In the genomic region with DNA sequence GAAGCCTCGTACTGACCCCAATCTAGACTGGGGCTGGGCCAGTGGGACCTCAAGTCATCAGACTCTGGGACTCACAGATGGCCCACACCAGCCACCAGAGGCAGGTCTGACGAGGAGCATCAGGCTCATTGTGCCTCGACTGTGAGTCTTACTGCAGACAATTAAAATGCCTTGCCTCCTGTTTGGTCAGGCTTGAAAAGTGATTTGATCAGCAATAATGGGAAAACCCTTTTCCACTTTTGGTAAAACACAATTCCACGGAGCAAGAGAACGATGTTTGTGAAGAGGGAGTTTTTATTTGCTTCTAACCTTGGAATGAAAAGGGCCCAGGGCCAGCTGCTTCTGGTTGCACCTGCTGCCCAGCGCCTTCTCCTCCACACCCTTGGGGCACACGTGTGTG, we compare ENCODE assay signal across 19 cellular contexts. TPM values are rescaled to one million over a fixed set of nuclear protein-coding genes. Genes with fewer than 3 reads are reported as not detected.
A peak's percentile ranks its signal among the peaks of the same experiment; 100 is the strongest.
DNase-seq lines count a peak whose midpoint lies in the region; ATAC-seq, FAIRE-seq and TF ChIP-seq lines count a peak whose summit lies in the region.
"Had no signal": no experiment of that assay in that cellular context is flagged by ENCODE, and none has a peak within 500 bp of the region (broad histone marks: within the 10 kb centered on the region; RNA-seq: fewer than 3 reads in every experiment).

No MANE protein-coding gene starts in this region.

- H3K4me2 ChIP-seq in HepG2 (ENCODE audit: low read depth, low read length): no peak overlapping the region
- H3K4me2 ChIP-seq: KMS-11 had no signal

- TF ChIP-seq POLR2A in HepG2 (IDR thresholded peaks at IDR 0.05; ENCODE audit: insufficient read depth in 1 of 2, low read depth in 2 of 2, low read length in 2 of 2): no peak
- TF ChIP-seq POLR2A in right lobe of liver (IDR thresholded peaks at IDR 0.05): no peak

- no peak for TF ChIP-seq EP300 in HepG2 (IDR thresholded peaks at IDR 0.05; ENCODE audit: low read depth in 2 of 2, low read length in 2 of 2)
- no peak for TF ChIP-seq EP300 in HepG2 (CRISPR knock-in tag; IDR thresholded peaks at IDR 0.05; ENCODE audit: borderline replicate concordance)

- no peak overlapping the region for H3K4me3 ChIP-seq in HepG2 (replicated peaks in 1 of 3; ENCODE audit: insufficient read depth in 1 of 3, low read depth in 2 of 3, low read length in 3 of 3)
- no peak overlapping the region for H3K4me3 ChIP-seq in right lobe of liver
- no peak overlapping the region for H3K4me3 ChIP-seq in HAP-1
- no peak overlapping the region for H3K4me3 ChIP-seq in Caco-2 (ENCODE audit: low read depth, low read length)
- H3K4me3 ChIP-seq: GM23248 had no signal

- H4K20me1 ChIP-seq in HepG2 (ENCODE audit: insufficient read depth, low read length): no peaks in the 10 kb centered on the region

- H3K36me3 Mint-ChIP-seq in Caco-2 (ENCODE audit: insufficient read depth, unreplicated experiment): peaks cover 5% of the 10 kb centered on the region

- H3K4me1 Mint-ChIP-seq in Caco-2 (ENCODE audit: low read depth, unreplicated experiment): no peaks in the 10 kb centered on the region

- POLR2A ChIA-PET in HepG2 (lab: Yijun Ruan, JAX) (no interaction called here), Caco-2 (lab: Charles Lee) (no interaction called here)

- no peak for TF ChIP-seq CTCF in HepG2 (CRISPR knock-in tag; IDR thresholded peaks at IDR 0.05)
- TF ChIP-seq CTCF in right lobe of liver (IDR thresholded peaks at IDR 0.05): no peak
- TF ChIP-seq CTCF in Caco-2 (IDR thresholded peaks at IDR 0.05; ENCODE audit: insufficient read depth in 1 of 2, low read depth in 1 of 2, low read length in 1 of 2, severe bottlenecking in 1 of 2, unreplicated experiment in 1 of 2): no peak

- no peak for TF ChIP-seq RAD21 in HepG2 (CRISPR knock-in tag; IDR thresholded peaks at IDR 0.05)

- in situ Hi-C loops in HepG2 (cut with HindIII; ENCODE audit: extremely low pct_ligation_motif_present, low pct_unique_long_range_greater_than_20kb): no loop called here
- in situ Hi-C loops in HAP-1 (cut with MboI; ENCODE audit: low sequenced_read_pairs): no loop called here

- H2AFZ ChIP-seq in HepG2 (ENCODE audit: low read length): no peak overlapping the region
- H2AFZ ChIP-seq: GM23248 had no signal

- H3K9ac ChIP-seq in HepG2 (ENCODE audit: insufficient read depth, low read depth, low read length): no peak overlapping the region
- H3K9ac ChIP-seq: GM23248, KMS-11 had no signal

- CTCF ChIA-PET in HepG2 (lab: Yijun Ruan, JAX; ENCODE audit: low intra/inter-chr PET ratio, low total read pairs) (no interaction called here), Caco-2 (lab: Charles Lee) (no interaction called here)

- intact Hi-C loops in HepG2 (cut with micrococcal nuclease; ENCODE audit: unreplicated experiment) (no loop called here), right lobe of liver (cut with DNase I) (no loop called here), Caco-2 (cut with micrococcal nuclease; ENCODE audit: unreplicated experiment) (no loop called here)

- H3K9me3 ChIP-seq in HepG2 (ENCODE audit: low read length) (no peaks in the 10 kb centered on the region), right lobe of liver (no peaks in the 10 kb centered on the region), HAP-1 (no peaks in the 10 kb centered on the region), Caco-2 (no peaks in the 10 kb centered on the region)

- H3K9me3 Mint-ChIP-seq in Caco-2 (ENCODE audit: unreplicated experiment): no peaks in the 10 kb centered on the region
- H3K9me3 Mint-ChIP-seq: CD4-positive, alpha-beta memory T cell had no signal

- H3K27me3 ChIP-seq in HepG2 (ENCODE audit: control insufficient read depth in 1 of 2, insufficient read depth in 2 of 2, low read length in 2 of 2) (no peaks in the 10 kb centered on the region; a peak in 1 of 5 replicates), right lobe of liver (no peaks in the 10 kb centered on the region), HAP-1 (ENCODE audit: low read depth) (no peaks in the 10 kb centered on the region), Caco-2 (replicated peaks; ENCODE audit: control insufficient read depth, insufficient read depth, low read length) (no peaks in the 10 kb centered on the region; the same call in 1 of the 2 replicates)

- no TSS peak for BruUV-seq in HepG2 (replicated peaks; lab: Mats Ljungman, UMichigan)
- no TSS peak for BruUV-seq in Caco-2 (replicated peaks; lab: Mats Ljungman, UMichigan)

- H3K79me2 ChIP-seq in HepG2 (ENCODE audit: insufficient read depth, low read length): no peaks in the 10 kb centered on the region

- H3K36me3 ChIP-seq in HepG2 (replicated peaks in 1 of 2; ENCODE audit: control insufficient read depth in 1 of 2, insufficient read depth in 2 of 2, low read length in 2 of 2): no peaks in the 10 kb centered on the region
- no peaks in the 10 kb centered on the region for H3K36me3 ChIP-seq in right lobe of liver
- no peaks in the 10 kb centered on the region for H3K36me3 ChIP-seq in HAP-1 (replicated peaks)
- no peaks in the 10 kb centered on the region for H3K36me3 ChIP-seq in Caco-2 (ENCODE audit: control insufficient read depth, insufficient read depth, low read length)

- H3K27ac Mint-ChIP-seq in Caco-2 (ENCODE audit: unreplicated experiment): no peak overlapping the region
- H3K27ac Mint-ChIP-seq: CD4-positive, alpha-beta memory T cell had no signal

- 33% methylated on average over 6 of the region's 7 CpGs for WGBS in HepG2 (ENCODE audit: low lambda C conversion rate)
- 89% methylated on average over 7 of the region's 7 CpGs for WGBS in right lobe of liver (ENCODE audit: insufficient coverage, low coverage, low lambda C conversion rate, missing lambda C conversion rate)

- H3K4me1 ChIP-seq in HepG2 (ENCODE audit: insufficient read depth, low read length) (no peaks in the 10 kb centered on the region), right lobe of liver (no peaks in the 10 kb centered on the region), HAP-1 (no peaks in the 10 kb centered on the region), Caco-2 (no peaks in the 10 kb centered on the region)

- H3K4me3 Mint-ChIP-seq in Caco-2 (ENCODE audit: unreplicated experiment): no peak overlapping the region
- H3K4me3 Mint-ChIP-seq: CD4-positive, alpha-beta memory T cell had no signal

- peaks cover 34% of the 10 kb centered on the region for H3K27me3 Mint-ChIP-seq in Caco-2 (ENCODE audit: insufficient read depth, unreplicated experiment)
- H3K27me3 Mint-ChIP-seq: CD4-positive, alpha-beta memory T cell had no signal

- H3K27ac ChIP-seq in HepG2 (ENCODE audit: extremely low read length, insufficient read depth, low read length) (no peak overlapping the region), right lobe of liver (no peak overlapping the region)
- H3K27ac ChIP-seq: 22Rv1, GM23248, KMS-11 had no signal

- no peak for FAIRE-seq in HepG2 (lab: Jason Lieb, UNC)
- FAIRE-seq: G401.6, GM12891, H54 had no signal

- ATAC-seq in HepG2 (no peak), right lobe of liver (no peak)

- DNase-seq in NCI-H1092 treated with DMSO at 0.1 percent for 48 hours (lab: John Stamatoyannopoulos, UW) (peak; percentile 6), NCI-H1092 (lab: John Stamatoyannopoulos, UW) (no peak), HepG2 (ENCODE audit: low spot score) (no peak), right lobe of liver (no peak), DMS79 treated with DMSO at 0.1 percent for 48 hours (lab: John Stamatoyannopoulos, UW) (peak; percentile 9), HAP-1 (ENCODE audit: low spot score in 2 of 2) (no peak), Caco-2 (no peak)
- DNase-seq: AML-193; C1 segment of cervical spinal cord; CD4-positive, alpha-beta memory T cell; COR-L47; EL; GM23248 had no signal

TF ChIP-seq in HepG2, 621 proteins besides CTCF, POLR2A, EP300 and RAD21 (continues in another document):
- TF ChIP-seq MAFF (IDR thresholded peaks at IDR 0.05; ENCODE audit: low read depth, low read length): 0 out of 2 replicates have a peak, but pooled peaks have one; percentile 31
- TF ChIP-seq, protein P1, sequence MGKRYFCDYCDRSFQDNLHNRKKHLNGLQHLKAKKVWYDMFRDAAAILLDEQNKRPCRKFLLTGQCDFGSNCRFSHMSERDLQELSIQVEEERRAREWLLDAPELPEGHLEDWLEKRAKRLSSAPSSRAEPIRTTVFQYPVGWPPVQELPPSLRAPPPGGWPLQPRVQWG (CRISPR knock-in tag; IDR thresholded peaks at IDR 0.05; ENCODE audit: borderline replicate concordance, low read depth): no peak
- TF ChIP-seq, protein P2, sequence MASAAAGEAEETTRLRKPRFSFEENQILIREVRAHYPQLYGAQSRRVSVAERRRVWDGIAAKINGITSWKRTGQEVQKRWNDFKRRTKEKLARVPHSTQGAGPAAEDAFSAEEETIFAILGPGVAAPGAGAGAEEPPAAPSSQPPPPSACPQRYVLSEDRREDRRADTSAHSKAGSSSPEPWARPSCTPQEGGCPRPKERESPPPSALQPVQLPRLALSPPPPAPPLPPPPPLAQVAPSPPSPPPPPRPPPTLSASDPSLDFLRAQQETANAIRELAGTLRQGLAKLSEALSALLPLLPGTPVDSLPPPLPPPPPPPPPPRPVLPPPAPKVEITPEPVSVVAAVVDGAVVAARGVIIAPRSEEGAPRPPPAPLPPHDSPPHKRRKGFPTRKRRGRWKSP (CRISPR knock-in tag; IDR thresholded peaks at IDR 0.05): no peak

RNA-seq across cellular contexts. Expression of gene C10orf143, which starts 43.9 kb away (rescaled TPM):
- 0.84 and 0.91 TPM in 2 replicates for total RNA-seq in HepG2 (2016; rRNA removed; fragmentation: Illumina TruSeq; extraction: Trizol)
- total RNA-seq in HepG2 (2016; cell fraction: cytosol; rRNA removed; fragmentation: Illumina TruSeq; extraction: Trizol; ENCODE audit: low read depth): 1.9 and 2.2 TPM in 2 replicates
- total RNA-seq in HepG2 (2016; cell fraction: insoluble cytoplasmic fraction; rRNA removed; fragmentation: Illumina TruSeq; extraction: Trizol): 0.40 and 0.63 TPM in 2 replicates
- 1.2 and 2.2 TPM in 2 replicates for total RNA-seq in HepG2 (2016; cell fraction: membrane; rRNA removed; fragmentation: Illumina TruSeq; extraction: Trizol)
- 0.28 TPM in 1 of 2 replicates, not detected in the other for total RNA-seq in HepG2 (2016; cell fraction: nucleus; rRNA removed; fragmentation: Illumina TruSeq; extraction: Trizol)
- polyA plus RNA-seq in HepG2 (2011; rRNA removed): 0.21 and 0.42 TPM in 2 replicates
- polyA plus RNA-seq in HepG2 (2011; cell fraction: cytosol; rRNA removed): 0.35 and 0.41 TPM in 2 replicates
- 0.42 and 0.68 TPM in 2 replicates for polyA plus RNA-seq in HepG2 (2011; cell fraction: nucleus; rRNA removed)
- polyA plus RNA-seq in HepG2 (2012): 0.33 and 0.39 TPM in 2 replicates
- polyA plus RNA-seq in HepG2 (2016; cell fraction: cytosol; fragmentation: Illumina TruSeq; extraction: Trizol; ENCODE audit: low read depth): 2.7 and 3.1 TPM in 2 replicates
- 0.92 and 1.4 TPM in 2 replicates for polyA plus RNA-seq in HepG2 (2016; cell fraction: insoluble cytoplasmic fraction; fragmentation: Illumina TruSeq; extraction: Trizol; ENCODE audit: low read depth)
- 2.1 and 2.6 TPM in 2 replicates for polyA plus RNA-seq in HepG2 (2016; cell fraction: membrane; fragmentation: Illumina TruSeq; extraction: Trizol; ENCODE audit: low read depth)
- 1.1 and 1.3 TPM in 2 replicates for polyA plus RNA-seq in HepG2 (2016; cell fraction: nucleus; fragmentation: Illumina TruSeq; extraction: Trizol; ENCODE audit: insufficient read depth, low read depth)
- polyA minus RNA-seq in HepG2 (2011; rRNA and poly(A)+ RNA removed; ENCODE audit: low replicate concordance): 0.26 and 0.47 TPM in 2 replicates
- polyA minus RNA-seq in HepG2 (2011; cell fraction: cytosol; rRNA and poly(A)+ RNA removed): not detected in 2 replicates
- polyA minus RNA-seq in HepG2 (2011; cell fraction: nucleus; rRNA and poly(A)+ RNA removed): 0.12 and 0.39 TPM in 2 replicates
- 1 to 10 TPM in 5 of 6 experiments, under 1 TPM in 1; 0.68 to 2.9 (median 1.6) TPM for total RNA-seq in right lobe of liver
- total RNA-seq in Caco-2 (2022): 0.54 TPM in 1 of 2 replicates, not detected in the other
- total RNA-seq: HT1080 had no signal

Comparison
In these comparisons a context has a peak if more than half of its experiments do, and no peak if none do; other contexts are left out.
1. DNase-seq: peak in NCI-H1092 treated with DMSO at 0.1 percent for 48 hours (single experiment) and DMS79 treated with DMSO at 0.1 percent for 48 hours (single experiment); none in NCI-H1092 (single experiment), HepG2 (single experiment), right lobe of liver (0 of 3), HAP-1 (0 of 2) and Caco-2 (0 of 2).